Comparison of ENCODE assay signal across 9 cellular contexts in genomic region chr1:79197421-79197820, GRCh38.
DNase-seq lines count a peak whose midpoint lies in the region; ATAC-seq and TF ChIP-seq lines count a peak whose summit lies in the region.
"Had no signal": no experiment of that assay in that cellular context is flagged by ENCODE, and none has a peak within 500 bp of the region (broad histone marks: within the 10 kb centered on the region; RNA-seq: fewer than 3 reads in every experiment).

No MANE protein-coding gene starts in this region.

- no peak overlapping the region for H3K27ac Mint-ChIP-seq in endothelial cell (ENCODE audit: unreplicated experiment)
- H3K27ac Mint-ChIP-seq in activated naive CD4-positive, alpha-beta T cell treated with anti-CD3 and anti-CD28 coated beads, Interleukin-2, amount 10 ng/mL, durations not matched to agents 7 days and 5 days: no peak overlapping the region

- H3K4me3 ChIP-seq in GM12865 (ENCODE audit: low read depth, low read length): no peak overlapping the region

- peak; percentile 4 for TF ChIP-seq CTCF in GM12865 (IDR thresholded peaks at IDR 0.05; ENCODE audit: insufficient read depth, low read depth, low read length, missing control alignments)
- peak; percentile 29 for TF ChIP-seq CTCF in endothelial cell (IDR thresholded peaks at IDR 0.05; ENCODE audit: unreplicated experiment)

- peak; percentile 8 for DNase-seq in GM12865 (ENCODE audit: low read depth)
- DNase-seq in NCI-H460 (ENCODE audit: extremely low read depth, low read depth): peak; percentile 48
- DNase-seq in endothelial cell (ENCODE audit: low spot score): peak; percentile 26
- DNase-seq in pons (ENCODE audit: low spot score): peak; percentile 40
- no peak for DNase-seq in activated naive CD4-positive, alpha-beta T cell treated with anti-CD3 and anti-CD28 coated beads, Interleukin-2, amount 10 ng/mL, durations not matched to agents 7 days and 5 days
- DNase-seq: occipital lobe had no signal

- H3K36me3 Mint-ChIP-seq in endothelial cell (ENCODE audit: low read depth, unreplicated experiment): no peaks in the 10 kb centered on the region
- no peaks in the 10 kb centered on the region for H3K36me3 Mint-ChIP-seq in activated naive CD4-positive, alpha-beta T cell treated with anti-CD3 and anti-CD28 coated beads, Interleukin-2, amount 10 ng/mL, durations not matched to agents 7 days and 5 days

- no peaks in the 10 kb centered on the region for H3K9me3 Mint-ChIP-seq in endothelial cell (ENCODE audit: unreplicated experiment)
- no peaks in the 10 kb centered on the region for H3K9me3 Mint-ChIP-seq in activated naive CD4-positive, alpha-beta T cell treated with anti-CD3 and anti-CD28 coated beads, Interleukin-2, amount 10 ng/mL, durations not matched to agents 7 days and 5 days

- H3K27me3 Mint-ChIP-seq in endothelial cell (ENCODE audit: unreplicated experiment): no peaks in the 10 kb centered on the region
- H3K27me3 Mint-ChIP-seq in activated naive CD4-positive, alpha-beta T cell treated with anti-CD3 and anti-CD28 coated beads, Interleukin-2, amount 10 ng/mL, durations not matched to agents 7 days and 5 days: no peaks in the 10 kb centered on the region

- H3K4me1 Mint-ChIP-seq in endothelial cell (ENCODE audit: unreplicated experiment): peaks cover 9% of the 10 kb centered on the region
- peaks cover 6% of the 10 kb centered on the region for H3K4me1 Mint-ChIP-seq in activated naive CD4-positive, alpha-beta T cell treated with anti-CD3 and anti-CD28 coated beads, Interleukin-2, amount 10 ng/mL, durations not matched to agents 7 days and 5 days

- ATAC-seq in GM19328 (IDR thresholded peaks at IDR 0.05; ENCODE audit: unreplicated experiment): no peak
- ATAC-seq in GM21390 (IDR thresholded peaks at IDR 0.05; ENCODE audit: unreplicated experiment): no peak
- no peak for ATAC-seq in HG03439 (IDR thresholded peaks at IDR 0.05; ENCODE audit: unreplicated experiment)

- H3K4me3 Mint-ChIP-seq in endothelial cell (ENCODE audit: unreplicated experiment): no peak overlapping the region
- H3K4me3 Mint-ChIP-seq in activated naive CD4-positive, alpha-beta T cell treated with anti-CD3 and anti-CD28 coated beads, Interleukin-2, amount 10 ng/mL, durations not matched to agents 7 days and 5 days: no peak overlapping the region

- CTCF ChIA-PET in activated naive CD4-positive, alpha-beta T cell treated with anti-CD3 and anti-CD28 coated beads, Interleukin-2, amount 10 ng/mL, durations not matched to agents 7 days and 5 days (lab: Charles Lee): no interaction called here
